Comparison of ENCODE assay signal across 1 cellular context in the genomic region with DNA sequence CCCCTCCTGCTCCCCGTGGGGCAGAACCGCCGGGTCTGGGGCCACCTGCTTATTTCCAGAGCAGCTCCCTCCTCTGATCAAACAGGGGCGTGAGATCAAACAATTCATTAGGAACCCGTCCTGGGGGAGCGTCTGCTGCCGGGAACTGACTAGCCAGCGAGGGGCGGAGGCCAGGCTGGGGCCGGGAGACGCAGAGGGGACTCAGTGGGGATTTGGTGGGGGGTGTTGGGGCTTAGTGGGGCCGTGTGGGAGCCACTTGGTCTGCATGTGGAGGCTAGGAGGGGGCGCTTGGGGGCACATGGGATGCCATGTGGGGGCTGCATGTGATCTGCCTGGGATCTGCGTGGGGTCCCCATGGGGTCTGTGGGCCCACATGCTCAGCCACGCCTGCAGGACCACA.
TF ChIP-seq lines count a peak whose summit lies in the region.

No MANE protein-coding gene starts in this region.

TF ChIP-seq in HepG2, 621 proteins besides CTCF, POLR2A, EP300 and RAD21:
- no peak for TF ChIP-seq BORCS8-MEF2B (CRISPR knock-in tag; IDR thresholded peaks at IDR 0.05)
- TF ChIP-seq, protein P1, sequence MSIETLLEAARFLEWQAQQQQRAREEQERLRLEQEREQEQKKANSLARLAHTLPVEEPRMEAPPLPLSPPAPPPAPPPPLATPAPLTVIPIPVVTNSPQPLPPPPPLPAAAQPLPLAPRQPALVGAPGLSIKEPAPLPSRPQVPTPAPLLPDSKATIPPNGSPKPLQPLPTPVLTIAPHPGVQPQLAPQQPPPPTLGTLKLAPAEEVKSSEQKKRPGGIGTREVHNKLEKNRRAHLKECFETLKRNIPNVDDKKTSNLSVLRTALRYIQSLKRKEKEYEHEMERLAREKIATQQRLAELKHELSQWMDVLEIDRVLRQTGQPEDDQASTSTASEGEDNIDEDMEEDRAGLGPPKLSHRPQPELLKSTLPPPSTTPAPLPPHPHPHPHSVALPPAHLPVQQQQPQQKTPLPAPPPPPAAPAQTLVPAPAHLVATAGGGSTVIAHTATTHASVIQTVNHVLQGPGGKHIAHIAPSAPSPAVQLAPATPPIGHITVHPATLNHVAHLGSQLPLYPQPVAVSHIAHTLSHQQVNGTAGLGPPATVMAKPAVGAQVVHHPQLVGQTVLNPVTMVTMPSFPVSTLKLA (IDR thresholded peaks at IDR 0.05) = peak; percentile 46; the same call in 1 of the 2 replicates
